1 cellular context compared by ENCODE assay signal in genomic region chr6:35297541-35298481, GRCh38.
TF ChIP-seq lines count a peak whose summit lies in the region.

Gene DEF6, plus strand, starts transcription at chr6:35297818. Its CDS starts 39 bp downstream, at chr6:35297857.

TF ChIP-seq in K562, 482 proteins besides CTCF, POLR2A, EP300 and RAD21 (continued from another document and continues in another):
- 0 out of 2 replicates have a peak, but pooled peaks have one; percentile 24 for TF ChIP-seq PURB (CRISPR knock-in tag; IDR thresholded peaks at IDR 0.05; ENCODE audit: low read depth)
- TF ChIP-seq NR0B1 (IDR thresholded peaks at IDR 0.05; ENCODE audit: partially characterized antibody), result no peak
- peak; percentile 96 for TF ChIP-seq FOXP1 (CRISPR knock-in tag; IDR thresholded peaks at IDR 0.05)
- TF ChIP-seq AFF1 (IDR thresholded peaks at IDR 0.05; ENCODE audit: low read depth in 1 of 2, partially characterized antibody in 2 of 2), result no peak
- TF ChIP-seq GTF2A2 (tag; IDR thresholded peaks at IDR 0.05), result no peak
- TF ChIP-seq NONO (IDR thresholded peaks at IDR 0.05; ENCODE audit: low read depth in 2 of 2, low read length in 1 of 2), result peak in 1 of 2 experiments; percentile 82; a peak in 1 of 4 replicates
- TF ChIP-seq ZNF695 (CRISPR knock-in tag; IDR thresholded peaks at IDR 0.05), result no peak
- no peak for TF ChIP-seq ZNF655 (CRISPR knock-in tag; IDR thresholded peaks at IDR 0.05)
- TF ChIP-seq IRF2 (CRISPR knock-in tag; IDR thresholded peaks at IDR 0.05), result no peak
- peak; percentile 95 for TF ChIP-seq ETS1 (conservative IDR thresholded peaks at IDR 0.05; ENCODE audit: control insufficient read depth, low read depth, low read length)
- peak; percentile 44; the same call in 1 of the 2 replicates for TF ChIP-seq ZBTB40 (IDR thresholded peaks at IDR 0.05)
- no peak for TF ChIP-seq ZBTB40 (CRISPR knock-in tag; IDR thresholded peaks at IDR 0.05)
- 0 out of 2 replicates have a peak, but pooled peaks have one; percentile 13 for TF ChIP-seq TAF7 (tag; IDR thresholded peaks at IDR 0.05)
- TF ChIP-seq HMGXB4 (CRISPR knock-in tag; IDR thresholded peaks at IDR 0.05), result no peak
- TF ChIP-seq ZFP36 (IDR thresholded peaks at IDR 0.05; ENCODE audit: low read depth, low read length, partially characterized antibody), result no peak
- TF ChIP-seq ZBTB7A (IDR thresholded peaks at IDR 0.05; ENCODE audit: borderline replicate concordance, control insufficient read depth, low read depth, low read length), result peak; percentile 85
- no peak for TF ChIP-seq ZNF318 (IDR thresholded peaks at IDR 0.05; ENCODE audit: borderline replicate concordance in 1 of 2, low read depth in 1 of 2)
- no peak for TF ChIP-seq ZNF785 (CRISPR knock-in tag; IDR thresholded peaks at IDR 0.05)
- TF ChIP-seq ZNF174 (CRISPR knock-in tag; IDR thresholded peaks at IDR 0.05), result no peak
- TF ChIP-seq KLF16 (IDR thresholded peaks at IDR 0.05), result peak; percentile 63
- peak; percentile 18 for TF ChIP-seq POU5F1 (IDR thresholded peaks at IDR 0.05; ENCODE audit: borderline replicate concordance, low read depth, low read length, partially characterized antibody)
